Comparison of ENCODE assay signal across 8 cellular contexts in genomic region chr19:56252699-56253422, GRCh38. TPM values are rescaled to one million over a fixed set of nuclear protein-coding genes. Genes with fewer than 3 reads are reported as not detected.
DNase-seq lines count a peak whose midpoint lies in the region; ATAC-seq and TF ChIP-seq lines count a peak whose summit lies in the region.

No MANE protein-coding gene starts in this region.

- ATAC-seq in GM23338 (peak; percentile 99), HG02938 (IDR thresholded peaks at IDR 0.05; ENCODE audit: unreplicated experiment) (no peak)

- no peaks in the 10 kb centered on the region for H3K4me1 Mint-ChIP-seq in GM23338
- peaks cover 5% of the 10 kb centered on the region for H3K4me1 Mint-ChIP-seq in activated CD4-positive, alpha-beta memory T cell treated with anti-CD3 and anti-CD28 coated beads for 36 hours (ENCODE audit: low read depth)

- peak overlapping the region; percentile 52; the same call in 1 of the 2 replicates for H3K27ac Mint-ChIP-seq in GM23338
- no peak overlapping the region for H3K27ac Mint-ChIP-seq in activated CD4-positive, alpha-beta memory T cell treated with anti-CD3 and anti-CD28 coated beads for 36 hours

- peaks cover 8% of the 10 kb centered on the region for H3K9me2 ChIP-seq in GM23338 (ENCODE audit: insufficient read depth)

- no peaks in the 10 kb centered on the region; the same call in 1 of the 2 replicates for H3K4me1 ChIP-seq in GM23338 (ENCODE audit: insufficient read depth)

- H2AFZ ChIP-seq in GM23338 = peak overlapping the region; percentile 99

- no peak overlapping the region for H3K4me2 ChIP-seq in GM23338

- H3K36me3 ChIP-seq in GM23338 (ENCODE audit: insufficient read depth) = no peaks in the 10 kb centered on the region

- no peak overlapping the region for H3K4me3 ChIP-seq in GM23338

- DNase-seq in AG20443 (ENCODE audit: low spot score) (peak; percentile 85), GM23338 (ENCODE audit: low spot score) (peak; percentile 94), NCI-H460 (ENCODE audit: extremely low read depth, low read depth) (peak; percentile 75), dermis microvascular lymphatic vessel endothelial cell (ENCODE audit: low read depth in 2 of 2) (peak; percentile 64 to 81), lung microvascular endothelial cell (ENCODE audit: low read depth in 2 of 2) (peak; percentile 83 to 87)
- peak; percentile 83 for DNase-seq in activated CD4-positive, alpha-beta memory T cell treated with anti-CD3 and anti-CD28 coated beads for 36 hours
- DNase-seq in stimulated activated CD8-positive, alpha-beta memory T cell treated with anti-CD3 and anti-CD28 coated beads, Interleukin-15, amount 100 ng/mL, for 24 hours (ENCODE audit: low read depth) = peak; percentile 58

- peaks cover 13% of the 10 kb centered on the region; the same call in 2 of the 3 replicates for H3K9me3 Mint-ChIP-seq in GM23338
- no peaks in the 10 kb centered on the region for H3K9me3 Mint-ChIP-seq in activated CD4-positive, alpha-beta memory T cell treated with anti-CD3 and anti-CD28 coated beads for 36 hours

- TF ChIP-seq CTCF in GM23338 (conservative IDR thresholded peaks at IDR 0.05; ENCODE audit: low read depth in 2 of 2) = peak; percentile 85 to 87

- peaks cover 11% of the 10 kb centered on the region for H3K36me3 Mint-ChIP-seq in GM23338 (ENCODE audit: low read depth)
- no peaks in the 10 kb centered on the region for H3K36me3 Mint-ChIP-seq in activated CD4-positive, alpha-beta memory T cell treated with anti-CD3 and anti-CD28 coated beads for 36 hours

- POLR2A ChIA-PET in activated CD4-positive, alpha-beta memory T cell treated with anti-CD3 and anti-CD28 coated beads for 36 hours (lab: Charles Lee) = interaction anchor here (0.5 kb wide), 1 partner anchor 80 kb away, joined by 3 read pairs; no protein-coding TSS in a partner anchor

- no peaks in the 10 kb centered on the region for H3F3A ChIP-seq in GM23338 (replicated peaks; ENCODE audit: low read depth)

- H3K27me3 ChIP-seq in GM23338 (ENCODE audit: insufficient read depth) = no peaks in the 10 kb centered on the region

- no peak overlapping the region for H3K27ac ChIP-seq in GM23338 (ENCODE audit: low read depth)

- peaks cover 12% of the 10 kb centered on the region for H3K27me3 Mint-ChIP-seq in GM23338 (ENCODE audit: insufficient read depth, low read depth, poor library complexity)
- H3K27me3 Mint-ChIP-seq in activated CD4-positive, alpha-beta memory T cell treated with anti-CD3 and anti-CD28 coated beads for 36 hours = no peaks in the 10 kb centered on the region

- CTCF ChIA-PET in activated CD4-positive, alpha-beta memory T cell treated with anti-CD3 and anti-CD28 coated beads for 36 hours (lab: Charles Lee) = interaction anchor here (0.6 to 6.2 kb wide), 31 partner anchors 8 to 1881 kb away, joined by 3 to 118 read pairs (median 6); partner anchors contain the start of gene ZSCAN5A

- intact Hi-C loops in activated CD4-positive, alpha-beta memory T cell treated with anti-CD3 and anti-CD28 coated beads for 36 hours (cut with micrococcal nuclease) = loop anchor here (1.0 to 5.0 kb wide), 3 partner anchors 80 to 171 kb away; no protein-coding TSS in a partner anchor

- no peaks in the 10 kb centered on the region for H4K20me1 ChIP-seq in GM23338 (replicated peaks; ENCODE audit: insufficient read depth)

- no peaks in the 10 kb centered on the region for H3K79me2 ChIP-seq in GM23338 (replicated peaks; ENCODE audit: insufficient read depth)

- H3K4me3 Mint-ChIP-seq in GM23338 = no peak overlapping the region
- H3K4me3 Mint-ChIP-seq in activated CD4-positive, alpha-beta memory T cell treated with anti-CD3 and anti-CD28 coated beads for 36 hours = no peak overlapping the region

TF ChIP-seq in GM23338, 12 proteins besides CTCF, POLR2A, EP300 and RAD21:
- 0 out of 2 replicates have a peak, but pooled peaks have one; percentile 32 for TF ChIP-seq CREB1 (CRISPR knock-in tag; IDR thresholded peaks at IDR 0.05; ENCODE audit: low read depth)
- peak; percentile 95; the same call in 1 of the 2 replicates for TF ChIP-seq ZNF114 (CRISPR knock-in tag; IDR thresholded peaks at IDR 0.05)
- TF ChIP-seq POLR2AphosphoS5 (IDR thresholded peaks at IDR 0.05; ENCODE audit: low read depth) = no peak
TF ChIP-seq in GM23338: peak in this region for 2.

RNA-seq across cellular contexts. Expression of gene EDDM13, which starts 19.7 kb away (rescaled TPM):
- total RNA-seq in GM23338 (2014; rRNA removed; shearing (Covaris generic)) = not detected in 2 replicates
- polyA plus RNA-seq in GM23338 (2016; fragmentation: Nextera tagmentation; extraction: Ambion mirVana) = 0.68 and 1.5 TPM in 2 replicates
- not detected in 2 replicates for total RNA-seq in NCI-H460 (2014; rRNA removed; shearing (Covaris generic))
- polyA plus RNA-seq in NCI-H460 (2014; cell fraction: nucleus; rRNA removed) = not detected in 2 replicates
- not detected for total RNA-seq in activated CD4-positive, alpha-beta memory T cell treated with anti-CD3 and anti-CD28 coated beads for 36 hours
- 1.8 and 2.2 TPM in 2 replicates for total RNA-seq in dermis microvascular lymphatic vessel endothelial cell
- total RNA-seq in lung microvascular endothelial cell = 1.3 and 2.4 TPM in 2 replicates

RNA-seq across cellular contexts. Expression of gene ZSCAN5C, which starts 50.8 kb away (rescaled TPM):
- total RNA-seq in GM23338 (2014; rRNA removed; shearing (Covaris generic)) = not detected in 2 replicates
- not detected in 2 replicates for polyA plus RNA-seq in GM23338 (2016; fragmentation: Nextera tagmentation; extraction: Ambion mirVana)
- total RNA-seq in NCI-H460 (2014; rRNA removed; shearing (Covaris generic)) = not detected in 2 replicates
- not detected in 2 replicates for polyA plus RNA-seq in NCI-H460 (2014; cell fraction: nucleus; rRNA removed)
- not detected for total RNA-seq in activated CD4-positive, alpha-beta memory T cell treated with anti-CD3 and anti-CD28 coated beads for 36 hours
- total RNA-seq in dermis microvascular lymphatic vessel endothelial cell (not detected in 2 replicates), lung microvascular endothelial cell (not detected in 2 replicates)

RNA-seq across cellular contexts. Expression of gene ZSCAN5B, which starts 55.3 kb away (rescaled TPM):
- total RNA-seq in GM23338 (2014; rRNA removed; shearing (Covaris generic)) = 0.10 TPM in 1 of 2 replicates, not detected in the other
- not detected in 2 replicates for polyA plus RNA-seq in GM23338 (2016; fragmentation: Nextera tagmentation; extraction: Ambion mirVana)
- total RNA-seq in NCI-H460 (2014; rRNA removed; shearing (Covaris generic)) = not detected in 2 replicates
- polyA plus RNA-seq in NCI-H460 (2014; cell fraction: nucleus; rRNA removed) = not detected in 2 replicates
- total RNA-seq in activated CD4-positive, alpha-beta memory T cell treated with anti-CD3 and anti-CD28 coated beads for 36 hours = not detected
- total RNA-seq in dermis microvascular lymphatic vessel endothelial cell (not detected in 2 replicates), lung microvascular endothelial cell (not detected in 2 replicates)
